Comparison of ENCODE assay signal across 1 cellular context in genomic region chr6:111572216-111572706, GRCh38.
TF ChIP-seq lines count a peak whose summit lies in the region.

No MANE protein-coding gene starts in this region.

TF ChIP-seq in HepG2, 621 proteins besides CTCF, POLR2A, EP300 and RAD21 (continued from another document and continues in another):
- TF ChIP-seq FUBP1 (CRISPR knock-in tag; IDR thresholded peaks at IDR 0.05; ENCODE audit: borderline replicate concordance) (no peak), ZNF138 (CRISPR knock-in tag; IDR thresholded peaks at IDR 0.05; ENCODE audit: low read depth) (0 out of 2 replicates have a peak, but pooled peaks have one; percentile 68), RFX1 (IDR thresholded peaks at IDR 0.05) (no peak), ZFP91 (CRISPR knock-in tag; IDR thresholded peaks at IDR 0.05; ENCODE audit: borderline replicate concordance) (no peak), FOXK1 (CRISPR knock-in tag; IDR thresholded peaks at IDR 0.05; ENCODE audit: borderline replicate concordance, low read depth) (0 out of 2 replicates have a peak, but pooled peaks have one; percentile 35), CENPX (CRISPR knock-in tag; IDR thresholded peaks at IDR 0.05) (no peak), ATF2 (CRISPR knock-in tag; IDR thresholded peaks at IDR 0.05) (0 out of 2 replicates have a peak, but pooled peaks have one; percentile 38), ARHGAP35 (CRISPR knock-in tag; IDR thresholded peaks at IDR 0.05; ENCODE audit: borderline replicate concordance) (no peak), HNRNPH1 (optimal IDR thresholded peaks at IDR 0.05; ENCODE audit: low read depth, low read length) (no peak), ZNF768 (CRISPR knock-in tag; IDR thresholded peaks at IDR 0.05) (no peak), HES4 (CRISPR knock-in tag; IDR thresholded peaks at IDR 0.05; ENCODE audit: borderline replicate concordance) (no peak), ZEB1 (IDR thresholded peaks at IDR 0.05; ENCODE audit: insufficient replicate concordance, low read depth) (no peak), U2AF2 (IDR thresholded peaks at IDR 0.05; ENCODE audit: low read depth, low read length) (no peak), ZSCAN12 (CRISPR knock-in tag; IDR thresholded peaks at IDR 0.05) (no peak), ZNF180 (CRISPR knock-in tag; IDR thresholded peaks at IDR 0.05; ENCODE audit: borderline replicate concordance, low read depth) (no peak), CBFB (CRISPR knock-in tag; IDR thresholded peaks at IDR 0.05) (0 out of 2 replicates have a peak, but pooled peaks have one; percentile 28), ZFP37 (CRISPR knock-in tag; IDR thresholded peaks at IDR 0.05; ENCODE audit: borderline replicate concordance) (no peak), LCORL (IDR thresholded peaks at IDR 0.05) (no peak), LCORL (CRISPR knock-in tag; IDR thresholded peaks at IDR 0.05) (0 out of 2 replicates have a peak, but pooled peaks have one; percentile 38), HMG20B (CRISPR knock-in tag; conservative IDR thresholded peaks at IDR 0.05) (no peak), ZNF281 (CRISPR knock-in tag; IDR thresholded peaks at IDR 0.05; ENCODE audit: borderline replicate concordance) (no peak), ZNF550 (CRISPR knock-in tag; IDR thresholded peaks at IDR 0.05; ENCODE audit: borderline replicate concordance) (no peak), TP53 (CRISPR knock-in tag; conservative IDR thresholded peaks at IDR 0.05) (no peak), ZNF275 (CRISPR knock-in tag; IDR thresholded peaks at IDR 0.05; ENCODE audit: borderline replicate concordance) (no peak), ZNF367 (CRISPR knock-in tag; IDR thresholded peaks at IDR 0.05; ENCODE audit: borderline replicate concordance) (no peak), ATF6 (CRISPR knock-in tag; conservative IDR thresholded peaks at IDR 0.05) (no peak), ZNF556 (CRISPR knock-in tag; IDR thresholded peaks at IDR 0.05; ENCODE audit: borderline replicate concordance) (peak; percentile 78; the same call in 1 of the 2 replicates), ZMYM2 (CRISPR knock-in tag; IDR thresholded peaks at IDR 0.05) (no peak), MEIS1 (CRISPR knock-in tag; IDR thresholded peaks at IDR 0.05; ENCODE audit: borderline replicate concordance) (peak; percentile 76; the same call in 1 of the 2 replicates), NR0B2 (CRISPR knock-in tag; IDR thresholded peaks at IDR 0.05) (no peak), ZNF30 (CRISPR knock-in tag; IDR thresholded peaks at IDR 0.05) (no peak), THRA (CRISPR knock-in tag; IDR thresholded peaks at IDR 0.05; ENCODE audit: borderline replicate concordance) (peak; percentile 80; the same call in 1 of the 2 replicates), NFE2L2 (IDR thresholded peaks at IDR 0.05; ENCODE audit: low read length) (no peak), CREM (IDR thresholded peaks at IDR 0.05) (peak; percentile 55; the same call in 1 of the 2 replicates), CREM (CRISPR knock-in tag; IDR thresholded peaks at IDR 0.05) (no peak), ZNF598 (CRISPR knock-in tag; IDR thresholded peaks at IDR 0.05; ENCODE audit: borderline replicate concordance) (no peak), ZNF75D (CRISPR knock-in tag; IDR thresholded peaks at IDR 0.05; ENCODE audit: borderline replicate concordance) (no peak), RFX5 (IDR thresholded peaks at IDR 0.05; ENCODE audit: low read depth, low read length) (no peak), BATF2 (CRISPR knock-in tag; IDR thresholded peaks at IDR 0.05) (no peak), ZNF253 (CRISPR knock-in tag; IDR thresholded peaks at IDR 0.05; ENCODE audit: borderline replicate concordance) (no peak), RARG (CRISPR knock-in tag; IDR thresholded peaks at IDR 0.05; ENCODE audit: low read depth) (no peak), IKZF4 (CRISPR knock-in tag; IDR thresholded peaks at IDR 0.05; ENCODE audit: borderline replicate concordance, low read depth, not compliant biosample characterization) (no peak), SMARCE1 (IDR thresholded peaks at IDR 0.05; ENCODE audit: borderline replicate concordance) (no peak), PTBP1 (IDR thresholded peaks at IDR 0.05; ENCODE audit: low read depth, low read length, poor library complexity, severe bottlenecking) (no peak), FOXK2 (IDR thresholded peaks at IDR 0.05) (no peak), MAFK (conservative IDR thresholded peaks at IDR 0.05 in 1 of 2, IDR thresholded peaks at IDR 0.05 in 1 of 2; ENCODE audit: low read length in 2 of 2) (no peak), SNRNP70 (IDR thresholded peaks at IDR 0.05; ENCODE audit: low read depth, low read length) (no peak), RFXAP (CRISPR knock-in tag; IDR thresholded peaks at IDR 0.05; ENCODE audit: borderline replicate concordance) (no peak), POLR2G (IDR thresholded peaks at IDR 0.05; ENCODE audit: low read depth, low read length) (0 out of 2 replicates have a peak, but pooled peaks have one; percentile 38)
- TF ChIP-seq, protein P1, sequence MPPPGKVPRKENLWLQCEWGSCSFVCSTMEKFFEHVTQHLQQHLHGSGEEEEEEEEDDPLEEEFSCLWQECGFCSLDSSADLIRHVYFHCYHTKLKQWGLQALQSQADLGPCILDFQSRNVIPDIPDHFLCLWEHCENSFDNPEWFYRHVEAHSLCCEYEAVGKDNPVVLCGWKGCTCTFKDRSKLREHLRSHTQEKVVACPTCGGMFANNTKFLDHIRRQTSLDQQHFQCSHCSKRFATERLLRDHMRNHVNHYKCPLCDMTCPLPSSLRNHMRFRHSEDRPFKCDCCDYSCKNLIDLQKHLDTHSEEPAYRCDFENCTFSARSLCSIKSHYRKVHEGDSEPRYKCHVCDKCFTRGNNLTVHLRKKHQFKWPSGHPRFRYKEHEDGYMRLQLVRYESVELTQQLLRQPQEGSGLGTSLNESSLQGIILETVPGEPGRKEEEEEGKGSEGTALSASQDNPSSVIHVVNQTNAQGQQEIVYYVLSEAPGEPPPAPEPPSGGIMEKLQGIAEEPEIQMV (CRISPR knock-in tag; IDR thresholded peaks at IDR 0.05; ENCODE audit: low read depth), result no peak
- TF ChIP-seq, protein P2, sequence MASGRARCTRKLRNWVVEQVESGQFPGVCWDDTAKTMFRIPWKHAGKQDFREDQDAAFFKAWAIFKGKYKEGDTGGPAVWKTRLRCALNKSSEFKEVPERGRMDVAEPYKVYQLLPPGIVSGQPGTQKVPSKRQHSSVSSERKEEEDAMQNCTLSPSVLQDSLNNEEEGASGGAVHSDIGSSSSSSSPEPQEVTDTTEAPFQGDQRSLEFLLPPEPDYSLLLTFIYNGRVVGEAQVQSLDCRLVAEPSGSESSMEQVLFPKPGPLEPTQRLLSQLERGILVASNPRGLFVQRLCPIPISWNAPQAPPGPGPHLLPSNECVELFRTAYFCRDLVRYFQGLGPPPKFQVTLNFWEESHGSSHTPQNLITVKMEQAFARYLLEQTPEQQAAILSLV (CRISPR knock-in tag; IDR thresholded peaks at IDR 0.05; ENCODE audit: borderline replicate concordance), result no peak
